ENCODE assay signal across 10 cellular contexts in the genomic region with DNA sequence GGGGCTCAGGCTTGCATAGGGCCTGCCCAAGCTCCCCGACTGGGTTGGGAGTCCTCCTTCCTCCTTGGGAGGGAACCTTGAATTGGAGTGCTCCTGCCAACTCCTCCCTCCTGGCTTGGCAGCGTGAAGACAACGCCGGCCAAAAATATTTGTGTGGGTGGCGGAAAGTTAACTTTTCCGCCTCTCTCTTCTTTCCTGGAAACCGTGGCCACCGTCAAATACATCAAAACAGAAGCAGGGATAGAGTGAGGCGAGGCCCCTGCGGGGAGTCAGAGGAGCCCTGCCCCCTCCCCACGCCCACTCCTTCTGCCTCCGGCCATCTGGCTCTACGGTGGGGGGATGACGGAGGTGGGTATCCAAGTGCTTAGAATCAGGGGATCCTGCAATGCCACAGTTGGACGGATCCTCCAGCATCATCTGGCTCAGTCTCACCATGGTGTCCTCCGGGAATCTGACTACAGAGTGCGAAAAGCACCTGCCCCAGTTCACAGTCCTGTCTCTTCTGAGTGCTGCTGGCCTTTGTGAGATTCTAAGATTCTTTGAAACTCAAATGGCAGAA. TPM values are rescaled to one million over a fixed set of nuclear protein-coding genes. Genes with fewer than 3 reads are reported as not detected.
DNase-seq lines count a peak whose midpoint lies in the region; ATAC-seq and TF ChIP-seq lines count a peak whose summit lies in the region.
"Had no signal": no experiment of that assay in that cellular context is flagged by ENCODE, and none has a peak within 500 bp of the region (broad histone marks: within the 10 kb centered on the region; RNA-seq: fewer than 3 reads in every experiment).

No MANE protein-coding gene starts in this region.

- H3K4me1 ChIP-seq in left ventricle myocardium inferior (peaks cover 100% of the 10 kb centered on the region), gastrocnemius medialis (peaks cover 94 to 96% of the 10 kb centered on the region in 2 donors), trophoblast cell (ENCODE audit: control insufficient read depth in 1 of 2, insufficient read depth in 2 of 2, low read length in 2 of 2) (no peaks in the 10 kb centered on the region)
- H3K4me1 ChIP-seq in CD8-positive, alpha-beta T cell (ENCODE audit: insufficient read depth, low read length), result no peaks in the 10 kb centered on the region
- no peaks in the 10 kb centered on the region for H3K4me1 ChIP-seq in CD8-positive, alpha-beta memory T cell (ENCODE audit: insufficient read depth, low read length)

- no peak overlapping the region for H3K4me3 Mint-ChIP-seq in CD8-positive, alpha-beta T cell
- no peak overlapping the region for H3K4me3 Mint-ChIP-seq in CD8-positive, alpha-beta memory T cell
- H3K4me3 Mint-ChIP-seq: activated T-cell treated with anti-CD3 and anti-CD28 coated beads, Interleukin-2, amount 50 U/mL, for 4 hours had no signal

- no peaks in the 10 kb centered on the region for H3K79me1 ChIP-seq in trophoblast cell (ENCODE audit: low read length)

- DNase-seq in DMS 273 (lab: John Stamatoyannopoulos, UW; ENCODE audit: unreplicated experiment), result peak; percentile 96
- DNase-seq in amniotic epithelial cell (ENCODE audit: low read depth), result peak; percentile 55
- peak; percentile 49 for DNase-seq in left ventricle myocardium inferior
- no peak for DNase-seq in gastrocnemius medialis
- DNase-seq in CD8-positive, alpha-beta T cell, result no peak
- DNase-seq in trophoblast cell, result no peak
- no peak for DNase-seq in CD8-positive, alpha-beta memory T cell
- DNase-seq: activated T-cell treated with anti-CD3 and anti-CD28 coated beads, Interleukin-2, amount 50 U/mL, for 4 hours; MM.1S had no signal

- TF ChIP-seq POLR2A in gastrocnemius medialis (IDR thresholded peaks at IDR 0.05), result no peak

- H3K27me3 ChIP-seq in left ventricle myocardium inferior (ENCODE audit: low read depth) (no peaks in the 10 kb centered on the region), gastrocnemius medialis (no peaks in the 10 kb centered on the region), trophoblast cell (ENCODE audit: insufficient read depth, low read length) (no peaks in the 10 kb centered on the region)
- H3K27me3 ChIP-seq in CD8-positive, alpha-beta T cell (ENCODE audit: insufficient read depth, low read length), result no peaks in the 10 kb centered on the region
- H3K27me3 ChIP-seq in CD8-positive, alpha-beta memory T cell (ENCODE audit: insufficient read depth, low read length, poor library complexity, severe bottlenecking), result no peaks in the 10 kb centered on the region

- POLR2A ChIA-PET in CD8-positive, alpha-beta T cell (lab: Charles Lee), result no interaction called here
- POLR2A ChIA-PET in CD8-positive, alpha-beta memory T cell (lab: Charles Lee), result no interaction called here

- no peak overlapping the region for H3K23ac ChIP-seq in trophoblast cell (ENCODE audit: low read length)

- H2AK5ac ChIP-seq in trophoblast cell (ENCODE audit: low read length), result no peak overlapping the region

- intact Hi-C loops in left ventricle myocardium inferior (cut with micrococcal nuclease), result no loop called here
- intact Hi-C loops in gastrocnemius medialis (cut with DNase I; ENCODE audit: low total_unique reads), result no loop called here
- intact Hi-C loops in CD8-positive, alpha-beta T cell (cut with DNase I, micrococcal nuclease), result no loop called here

- in situ Hi-C loops in gastrocnemius medialis (cut with MboI; ENCODE audit: low sequenced_read_pairs in 4 of 4), result no loop called here

- no peak overlapping the region for H3K27ac Mint-ChIP-seq in CD8-positive, alpha-beta T cell
- no peak overlapping the region for H3K27ac Mint-ChIP-seq in CD8-positive, alpha-beta memory T cell

- no peak overlapping the region for H3K4me2 ChIP-seq in trophoblast cell (ENCODE audit: low read length)

- no peaks in the 10 kb centered on the region for H3K9me3 ChIP-seq in left ventricle myocardium inferior (replicated peaks)
- H3K9me3 ChIP-seq in gastrocnemius medialis, result no peaks in the 10 kb centered on the region
- no peaks in the 10 kb centered on the region for H3K9me3 ChIP-seq in CD8-positive, alpha-beta T cell (ENCODE audit: low read length)
- no peaks in the 10 kb centered on the region for H3K9me3 ChIP-seq in trophoblast cell (ENCODE audit: insufficient read depth, low read depth, low read length)
- H3K9me3 ChIP-seq in CD8-positive, alpha-beta memory T cell (ENCODE audit: low read length), result no peaks in the 10 kb centered on the region

- H3K4me1 Mint-ChIP-seq in CD8-positive, alpha-beta T cell (ENCODE audit: low read depth), result no peaks in the 10 kb centered on the region
- H3K4me1 Mint-ChIP-seq in CD8-positive, alpha-beta memory T cell, result no peaks in the 10 kb centered on the region

- H3K36me3 ChIP-seq in left ventricle myocardium inferior, result no peaks in the 10 kb centered on the region
- H3K36me3 ChIP-seq in gastrocnemius medialis, result no peaks in the 10 kb centered on the region
- no peaks in the 10 kb centered on the region for H3K36me3 ChIP-seq in CD8-positive, alpha-beta T cell (ENCODE audit: insufficient read depth, low read length)
- H3K36me3 ChIP-seq in trophoblast cell (ENCODE audit: control insufficient read depth in 1 of 2, insufficient read depth in 2 of 2, low read length in 2 of 2), result no peaks in the 10 kb centered on the region
- H3K36me3 ChIP-seq in CD8-positive, alpha-beta memory T cell (ENCODE audit: insufficient read depth, low read length), result no peaks in the 10 kb centered on the region

- H2AFZ ChIP-seq in trophoblast cell (ENCODE audit: insufficient read depth, low read length, poor library complexity), result no peak overlapping the region

- no peak overlapping the region for H4K12ac ChIP-seq in trophoblast cell (ENCODE audit: low read depth, low read length)

- peak overlapping the region; percentile 99 for H3K27ac ChIP-seq in left ventricle myocardium inferior (replicated peaks)
- peak overlapping the region; percentile 94 to 98 (median 97) for H3K27ac ChIP-seq in gastrocnemius medialis
- no peak overlapping the region for H3K27ac ChIP-seq in CD8-positive, alpha-beta T cell (ENCODE audit: low read depth, low read length)
- H3K27ac ChIP-seq in trophoblast cell (ENCODE audit: low read depth, low read length), result no peak overlapping the region
- H3K27ac ChIP-seq in CD8-positive, alpha-beta memory T cell (ENCODE audit: low read depth, low read length), result no peak overlapping the region

- no peak overlapping the region for H4K8ac ChIP-seq in trophoblast cell (ENCODE audit: low read depth, low read length)

- no peak overlapping the region for H2BK12ac ChIP-seq in trophoblast cell (ENCODE audit: low read length)

- CTCF ChIA-PET in CD8-positive, alpha-beta T cell (lab: Charles Lee), result no interaction called here
- CTCF ChIA-PET in CD8-positive, alpha-beta memory T cell (lab: Charles Lee), result no interaction called here

- no peaks in the 10 kb centered on the region for H3K9me3 Mint-ChIP-seq in CD8-positive, alpha-beta T cell
- H3K9me3 Mint-ChIP-seq in CD8-positive, alpha-beta memory T cell, result no peaks in the 10 kb centered on the region
- H3K9me3 Mint-ChIP-seq: activated T-cell treated with anti-CD3 and anti-CD28 coated beads, Interleukin-2, amount 50 U/mL, for 4 hours had no signal

- H2BK120ac ChIP-seq in trophoblast cell (ENCODE audit: insufficient read depth, low read length, poor library complexity), result no peak overlapping the region

- TF ChIP-seq CTCF in left ventricle myocardium inferior (IDR thresholded peaks at IDR 0.05; ENCODE audit: borderline replicate concordance) (no peak), gastrocnemius medialis (IDR thresholded peaks at IDR 0.05 in 4 of 5, conservative IDR thresholded peaks at IDR 0.05 in 1 of 5) (no peak)
- no peak for TF ChIP-seq CTCF in CD8-positive, alpha-beta T cell (IDR thresholded peaks at IDR 0.05)

- no peak overlapping the region for H3K4ac ChIP-seq in trophoblast cell (ENCODE audit: low read depth, low read length)

- ATAC-seq in gastrocnemius medialis, result no peak
- no peak for ATAC-seq in CD8-positive, alpha-beta T cell
- ATAC-seq in GM21825 (IDR thresholded peaks at IDR 0.05; ENCODE audit: unreplicated experiment), result no peak
- ATAC-seq: activated T-cell treated with anti-CD3 and anti-CD28 coated beads, Interleukin-2, amount 50 U/mL, for 4 hours had no signal

- WGBS in trophoblast cell (ENCODE audit: extremely low coverage, insufficient coverage, insufficient read length), result no CpG with 5 or more reads among the region's 17 CpGs

- H3K79me2 ChIP-seq in trophoblast cell (ENCODE audit: control insufficient read depth, insufficient read depth, low read length, poor library complexity), result no peaks in the 10 kb centered on the region

- H3K14ac ChIP-seq in trophoblast cell (ENCODE audit: low read length), result no peak overlapping the region

- no peaks in the 10 kb centered on the region for H3K36me3 Mint-ChIP-seq in CD8-positive, alpha-beta T cell
- H3K36me3 Mint-ChIP-seq in CD8-positive, alpha-beta memory T cell, result no peaks in the 10 kb centered on the region

- H3K4me3 ChIP-seq in left ventricle myocardium inferior (peak overlapping the region; percentile 41), gastrocnemius medialis (no peak overlapping the region), trophoblast cell (ENCODE audit: low read depth, low read length) (no peak overlapping the region)
- no peak overlapping the region for H3K4me3 ChIP-seq in CD8-positive, alpha-beta T cell (ENCODE audit: low read depth, low read length)
- H3K4me3 ChIP-seq in CD8-positive, alpha-beta memory T cell (ENCODE audit: low read length), result no peak overlapping the region

- H3K27me3 Mint-ChIP-seq in CD8-positive, alpha-beta T cell (ENCODE audit: low read depth), result peaks cover 7% of the 10 kb centered on the region
- peaks cover 7 to 18% of the 10 kb centered on the region in 2 donors for H3K27me3 Mint-ChIP-seq in CD8-positive, alpha-beta memory T cell

- no peak overlapping the region for H3K18ac ChIP-seq in trophoblast cell (ENCODE audit: low read length)

- H2BK5ac ChIP-seq in trophoblast cell (ENCODE audit: low read depth, low read length, poor library complexity), result no peak overlapping the region

- no peak overlapping the region for H3K9ac ChIP-seq in trophoblast cell (ENCODE audit: low read length)

- H4K91ac ChIP-seq in trophoblast cell (ENCODE audit: low read depth, low read length), result no peak overlapping the region

RNA-seq across cellular contexts. Expression of a gene that starts 25.2 kb away (rescaled TPM):
- total RNA-seq in left ventricle myocardium inferior (715 TPM), gastrocnemius medialis (100 to 1,000 TPM; 419 to 569 (median 539) TPM)
- total RNA-seq in CD8-positive, alpha-beta T cell, result under 1 TPM; 0.06 to 0.14 TPM
- polyA plus RNA-seq in trophoblast cell (2013), result 52.3 and 58.9 TPM in 2 replicates
- total RNA-seq in CD8-positive, alpha-beta memory T cell, result under 1 TPM in 1 of 2 experiments, not detected in 1; 0.13 TPM
- polyA plus RNA-seq in CD8-positive, alpha-beta memory T cell, result not detected

RNA-seq across cellular contexts. Expression of a gene that starts 45.8 kb away (rescaled TPM):
- total RNA-seq in left ventricle myocardium inferior, result 6.2 TPM
- total RNA-seq in gastrocnemius medialis, result 10 to 100 TPM in 3 of 4 donors, 1 to 10 TPM in 1; 4.8 to 12.6 (median 11.3) TPM
- not detected for total RNA-seq in CD8-positive, alpha-beta T cell
- polyA plus RNA-seq in trophoblast cell (2013), result 9.5 and 10.0 TPM in 2 replicates
- total RNA-seq in CD8-positive, alpha-beta memory T cell, result not detected
- not detected for polyA plus RNA-seq in CD8-positive, alpha-beta memory T cell

Comparison
In these comparisons a context has a peak if more than half of its experiments do, and no peak if none do; other contexts are left out.
1. DNase-seq: peak in DMS 273 (single experiment), amniotic epithelial cell (single experiment) and left ventricle myocardium inferior (single experiment); none in gastrocnemius medialis (0 of 2), CD8-positive, alpha-beta T cell (0 of 7), trophoblast cell (0 of 2) and CD8-positive, alpha-beta memory T cell (0 of 5).
2. H3K27ac ChIP-seq: peak in left ventricle myocardium inferior (single experiment) and gastrocnemius medialis (4 of 4); none in CD8-positive, alpha-beta T cell (single experiment), trophoblast cell (single experiment) and CD8-positive, alpha-beta memory T cell (single experiment).
3. RNA of a gene that starts 25.2 kb away (total RNA-seq): 715 TPM in left ventricle myocardium inferior (single experiment) and 419 to 569 TPM in gastrocnemius medialis; 0.06 to 0.14 TPM in CD8-positive, alpha-beta T cell and 0.13 TPM in CD8-positive, alpha-beta memory T cell; every median in the first group is over 100 times any median in the second.